In the genomic region with DNA sequence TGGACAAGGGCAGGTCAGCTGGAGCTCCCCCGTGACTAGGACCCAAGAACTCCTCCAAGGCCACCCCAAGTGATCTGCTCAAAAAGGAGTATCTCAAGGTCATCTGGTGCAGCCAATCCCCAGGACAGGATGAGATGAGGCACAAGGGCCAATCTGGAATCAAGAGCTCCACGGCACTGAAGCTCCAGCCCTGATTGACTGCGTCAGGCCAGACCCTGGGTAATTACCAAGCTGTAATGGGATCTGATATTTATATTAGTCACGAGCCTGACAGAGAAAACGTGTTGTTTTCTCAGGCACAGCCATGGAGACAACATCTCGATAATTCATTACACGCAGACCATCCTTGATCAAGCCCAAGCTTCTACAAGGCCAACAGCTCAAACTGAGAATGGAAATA, we compare ENCODE assay signal across 20 cellular contexts. TPM values are rescaled to one million over a fixed set of nuclear protein-coding genes. Genes with fewer than 3 reads are reported as not detected.
DNase-seq lines count a peak whose midpoint lies in the region; ATAC-seq, FAIRE-seq and TF ChIP-seq lines count a peak whose summit lies in the region.
"Had no signal": no experiment of that assay in that cellular context is flagged by ENCODE, and none has a peak within 500 bp of the region (broad histone marks: within the 10 kb centered on the region; RNA-seq: fewer than 3 reads in every experiment).

No MANE protein-coding gene starts in this region.

- FAIRE-seq in frontal cortex (lab: Jason Lieb, UNC), result no peak

- WGBS in esophagus squamous epithelium, 2 donors, result 89 to 91% methylated on average over 5 to 7 of the region's 7 CpGs
- WGBS in right cardiac atrium, result 80% methylated on average over 7 of the region's 7 CpGs

- no peak for TF ChIP-seq CTCF in esophagus squamous epithelium (IDR thresholded peaks at IDR 0.05)
- TF ChIP-seq CTCF in gastrocnemius medialis (IDR thresholded peaks at IDR 0.05 in 4 of 5, conservative IDR thresholded peaks at IDR 0.05 in 1 of 5), result no peak

- H3K27me3 ChIP-seq in esophagus squamous epithelium (peaks cover 0 to 59% (median 2%) of the 10 kb centered on the region in 4 donors), gastrocnemius medialis (no peaks in the 10 kb centered on the region), right cardiac atrium (ENCODE audit: control insufficient read depth, insufficient read depth) (no peaks in the 10 kb centered on the region)

- peak; percentile 19 for DNase-seq in NCI-H748 (lab: John Stamatoyannopoulos, UW; ENCODE audit: unreplicated experiment)
- DNase-seq in NCI-H748 treated with DMSO at 0.1 percent for 48 hours (lab: John Stamatoyannopoulos, UW), result no peak
- no peak for DNase-seq in esophagus squamous epithelium (lab: John Stamatoyannopoulos, UW)
- DNase-seq in gastrocnemius medialis, result peak in 1 of 2 donors; percentile 52
- DNase-seq in activated CD4-positive, alpha-beta T cell treated with anti-CD3 and anti-CD28 coated beads, Interleukin-2, amount 50 U/mL, for 48 hours, result no peak
- DNase-seq in right cardiac atrium, result no peak
- DNase-seq in frontal cortex (ENCODE audit: low spot score in 2 of 2), result no peak
- DNase-seq: DMS 273 treated with DMSO at 0.1 percent for 48 hours, EL, IMR-90, Kasumi-1, NCI-H1436, NCI-H2029 treated with DMSO at 0.1 percent for 48 hours, NCI-H510A treated with DMSO at 0.1 percent for 48 hours, Peyer's patch, Right ventricle myocardium superior had no signal

- in situ Hi-C loops in gastrocnemius medialis (cut with MboI; ENCODE audit: low sequenced_read_pairs in 4 of 4), result no loop called here

- H3K9me3 ChIP-seq in esophagus squamous epithelium (no peaks in the 10 kb centered on the region), gastrocnemius medialis (no peaks in the 10 kb centered on the region), right cardiac atrium (ENCODE audit: control insufficient read depth, low read length) (no peaks in the 10 kb centered on the region)
- H3K9me3 ChIP-seq: HAP-1, Peyer's patch had no signal

- H3K27ac ChIP-seq in esophagus squamous epithelium, result peak overlapping the region in 3 of 4 donors; percentile 18 to 86 (median 52)
- peak overlapping the region; percentile 77 to 90 (median 88) for H3K27ac ChIP-seq in gastrocnemius medialis
- H3K27ac ChIP-seq in right cardiac atrium (ENCODE audit: low read length), result no peak overlapping the region
- H3K27ac ChIP-seq: 22Rv1; BLaER1 treated with 17β-estradiol and CSF1 and Interleukin-3, amounts not matched to agents 10 nM and 100 nM had no signal

- H3K4me1 ChIP-seq in esophagus squamous epithelium, result peaks cover 5 to 83% (median 21%) of the 10 kb centered on the region in 3 donors
- peaks cover 62 to 64% of the 10 kb centered on the region in 2 donors for H3K4me1 ChIP-seq in gastrocnemius medialis
- H3K4me1 ChIP-seq in right cardiac atrium (ENCODE audit: control insufficient read depth, insufficient read depth, low read length), result peaks cover 2% of the 10 kb centered on the region
- H3K4me1 ChIP-seq: HAP-1 had no signal

- H3K4me3 ChIP-seq in esophagus squamous epithelium, result no peak overlapping the region
- peak overlapping the region in 1 of 4 donors; percentile 76 for H3K4me3 ChIP-seq in gastrocnemius medialis
- H3K4me3 ChIP-seq in right cardiac atrium (ENCODE audit: low read length), result no peak overlapping the region
- H3K4me3 ChIP-seq: BLaER1 treated with 17β-estradiol and CSF1 and Interleukin-3, amounts not matched to agents 10 nM and 100 nM; HAP-1; Peyer's patch had no signal

- peak; percentile 2 to 52 for ATAC-seq in gastrocnemius medialis
- ATAC-seq in right cardiac atrium, result no peak
- ATAC-seq in HG03354 (IDR thresholded peaks at IDR 0.05; ENCODE audit: poor library complexity, severe bottlenecking, unreplicated experiment), result no peak

- intact Hi-C loops in esophagus squamous epithelium (cut with DNase I) (loop anchor here (10.0 kb wide), 1 partner anchor 139 kb away; no protein-coding TSS in a partner anchor), gastrocnemius medialis (cut with DNase I; ENCODE audit: low total_unique reads) (no loop called here), right cardiac atrium (cut with DNase I) (no loop called here)

- no peak for TF ChIP-seq POLR2A in esophagus squamous epithelium (IDR thresholded peaks at IDR 0.05)
- TF ChIP-seq POLR2A in gastrocnemius medialis (IDR thresholded peaks at IDR 0.05), result peak in 1 of 2 donors; percentile 36

- H3K36me3 ChIP-seq in esophagus squamous epithelium (no peaks in the 10 kb centered on the region), gastrocnemius medialis (no peaks in the 10 kb centered on the region)
- H3K36me3 ChIP-seq: HAP-1, Peyer's patch had no signal

RNA-seq across cellular contexts. Expression of gene KCNMA1, which starts 4.2 kb away (rescaled TPM):
- total RNA-seq in esophagus squamous epithelium (10 to 100 TPM in 3 of 4 donors, 1 to 10 TPM in 1; 7.5 to 74.2 (median 18.0) TPM), gastrocnemius medialis (10 to 100 TPM; 66.8 to 96.5 (median 78.9) TPM), right cardiac atrium (1 to 10 TPM; 3.2 to 6.1 (median 3.9) TPM), frontal cortex (27.3 TPM)
- polyA plus RNA-seq in right cardiac atrium, result 1.5 TPM

Comparison
In these comparisons a context has a peak if more than half of its experiments do, and no peak if none do; other contexts are left out.
1. ATAC-seq: peak in gastrocnemius medialis (2 of 2); none in right cardiac atrium (0 of 2) and HG03354 (single experiment).